In the genomic region with DNA sequence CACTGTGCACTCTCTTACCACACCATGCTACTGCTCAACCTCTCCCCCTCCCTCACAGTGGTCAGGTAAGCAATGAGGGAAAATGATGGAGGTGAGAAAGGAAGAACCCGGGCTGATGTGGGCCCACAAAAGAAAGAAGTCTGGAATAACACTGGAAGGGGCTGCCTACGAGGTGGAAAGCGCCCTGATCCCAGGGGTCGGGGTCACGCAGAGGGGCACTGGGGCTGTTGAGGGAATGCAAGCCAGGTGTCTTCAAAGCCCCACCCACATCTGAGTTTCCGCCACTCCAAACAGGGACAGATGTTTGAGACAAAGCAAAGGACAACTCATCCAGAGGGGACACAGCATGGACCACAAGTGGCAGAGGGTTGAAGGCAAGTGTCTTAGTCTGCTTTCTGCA, we compare ENCODE assay signal across 1 cellular context.
TF ChIP-seq lines count a peak whose summit lies in the region.

No MANE protein-coding gene starts in this region.

TF ChIP-seq in H1, 55 proteins besides CTCF, POLR2A, EP300 and RAD21:
- no peak for TF ChIP-seq TAF1 (IDR thresholded peaks at IDR 0.05; ENCODE audit: low read depth, low read length)
- TF ChIP-seq KDM1A (IDR thresholded peaks at IDR 0.05; ENCODE audit: borderline replicate concordance, low read length): no peak
- no peak for TF ChIP-seq YY1 (IDR thresholded peaks at IDR 0.05; ENCODE audit: low read depth, low read length)
